Comparison of ENCODE assay signal across 8 cellular contexts in the genomic region with DNA sequence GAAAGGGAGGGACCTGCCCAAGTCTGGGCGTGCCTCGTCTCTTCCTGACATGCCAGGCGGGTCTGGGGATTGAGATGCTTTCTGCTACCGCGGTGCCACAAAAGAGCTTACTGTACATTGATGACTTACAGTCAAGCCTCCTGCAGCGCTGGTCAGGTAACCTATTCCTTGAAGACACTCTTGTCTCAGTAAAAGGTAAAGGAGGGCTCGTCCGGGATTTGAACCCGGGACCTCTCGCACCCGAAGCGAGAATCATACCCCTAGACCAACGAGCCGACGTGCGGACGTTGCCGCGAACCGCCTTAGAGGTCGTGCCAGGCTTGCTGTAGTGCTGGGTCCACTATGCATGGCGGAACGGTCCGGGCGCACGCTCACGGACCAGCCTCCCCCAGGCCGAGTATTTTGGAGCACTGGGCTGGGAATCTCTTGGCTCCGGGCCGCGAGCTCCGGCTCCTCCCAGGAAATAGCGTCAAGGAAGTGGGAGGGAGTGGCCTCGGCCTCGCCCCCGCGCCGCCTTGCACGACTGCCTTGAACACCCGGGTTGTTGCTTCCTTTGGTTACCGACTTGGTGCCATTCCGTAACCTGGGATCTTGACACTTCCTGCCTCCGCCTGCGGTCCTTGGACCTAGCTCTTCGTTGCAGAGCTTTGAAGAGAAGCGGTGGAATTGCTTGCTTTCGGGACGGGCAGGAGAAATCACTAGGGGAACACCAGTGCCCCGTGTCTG. TPM values are rescaled to one million over a fixed set of nuclear protein-coding genes. Genes with fewer than 3 reads are reported as not detected.
DNase-seq lines count a peak whose midpoint lies in the region; ATAC-seq, FAIRE-seq and TF ChIP-seq lines count a peak whose summit lies in the region.

No MANE protein-coding gene starts in this region.

- H3K27me3 Mint-ChIP-seq in activated B cell treated with CpG ODN at 0.5 μM for 24 hours: peaks cover 11% of the 10 kb centered on the region

- H3K27ac ChIP-seq in caudate nucleus (ENCODE audit: low read depth, low read length): peak overlapping the region; percentile 99

- ATAC-seq in HG03066 (IDR thresholded peaks at IDR 0.05; ENCODE audit: low read depth, unreplicated experiment) (peak; percentile 22), activated B cell treated with CpG ODN at 0.5 μM for 24 hours (ENCODE audit: low read depth) (peak; percentile 51)

- H3K4me3 Mint-ChIP-seq in activated B cell treated with CpG ODN at 0.5 μM for 24 hours: peak overlapping the region; percentile 97

- FAIRE-seq in A204.1 (lab: Jason Lieb, UNC): peak; percentile 74

- peaks cover 45% of the 10 kb centered on the region for H3K36me3 Mint-ChIP-seq in activated B cell treated with CpG ODN at 0.5 μM for 24 hours (ENCODE audit: low read depth)

- intact Hi-C loops in activated B cell treated with CpG ODN at 0.5 μM for 24 hours (cut with micrococcal nuclease): loop anchor here (1.0 to 10.0 kb wide), 15 partner anchors 12 to 538 kb away; partner anchors contain the start of genes AURKB, CYB5D1, NAA38 and RANGRF

- no peak for TF ChIP-seq CTCF in activated B cell treated with CpG ODN at 0.5 μM for 24 hours (IDR thresholded peaks at IDR 0.05)

- H3K4me1 Mint-ChIP-seq in activated B cell treated with CpG ODN at 0.5 μM for 24 hours: peaks cover 68% of the 10 kb centered on the region

- no peaks in the 10 kb centered on the region for H3K9me3 Mint-ChIP-seq in activated B cell treated with CpG ODN at 0.5 μM for 24 hours

- CTCF ChIA-PET in activated B cell treated with CpG ODN at 0.5 μM for 24 hours (lab: Charles Lee): interaction anchor here (0.9 to 2.6 kb wide), 10 partner anchors 24 to 154 kb away, joined by 3 to 21 read pairs (median 5); partner anchors contain the start of genes ALOXE3, CTC1, KRABD2 and PFAS

- TF ChIP-seq POLR2A in GM18526 (IDR thresholded peaks at IDR 0.05; ENCODE audit: extremely low read depth, insufficient read length): peak; percentile 66

- POLR2A ChIA-PET in activated B cell treated with CpG ODN at 0.5 μM for 24 hours (lab: Charles Lee): interaction anchor here (0.5 to 11.8 kb wide), 34 partner anchors 8 to 1102 kb away, joined by 3 to 413 read pairs (median 6); partner anchors contain the start of genes AURKB, BORCS6, CNTROB and CTC1

- peak; percentile 77 for DNase-seq in NCI-H2196 (lab: John Stamatoyannopoulos, UW; ENCODE audit: unreplicated experiment)
- peak; percentile 80 for DNase-seq in activated B cell treated with CpG ODN at 0.5 μM for 24 hours
- DNase-seq in caudate nucleus (lab: John Stamatoyannopoulos, UW): peak; percentile 72 to 96 (median 90)
- DNase-seq in islet precursor cell: peak; percentile 98
- DNase-seq in stimulated activated CD4-positive, alpha-beta T cell treated with anti-CD3 and anti-CD28 coated beads, Interleukin-12 subunit alpha, Interleukin-12 subunit beta, amount 100 ng/mL, for 24 hours (ENCODE audit: low read depth in 2 of 2): peak; percentile 88 to 91

- peak overlapping the region; percentile 97 for H3K27ac Mint-ChIP-seq in activated B cell treated with CpG ODN at 0.5 μM for 24 hours

RNA-seq across cellular contexts. Expression of gene AURKB, which starts 12.4 kb away (rescaled TPM):
- 1.7 and 3.0 TPM in 2 replicates for total RNA-seq in activated B cell treated with CpG ODN at 0.5 μM for 24 hours

RNA-seq across cellular contexts. Expression of gene CTC1, which starts 25.1 kb away (rescaled TPM):
- 121 and 136 TPM in 2 replicates for total RNA-seq in activated B cell treated with CpG ODN at 0.5 μM for 24 hours

RNA-seq across cellular contexts. Expression of gene PFAS, which starts 26.3 kb away (rescaled TPM):
- 121 and 126 TPM in 2 replicates for total RNA-seq in activated B cell treated with CpG ODN at 0.5 μM for 24 hours

RNA-seq across cellular contexts. Expression of gene BORCS6, which starts 32.8 kb away (rescaled TPM):
- total RNA-seq in activated B cell treated with CpG ODN at 0.5 μM for 24 hours: 12.3 and 12.8 TPM in 2 replicates

RNA-seq across cellular contexts. Expression of gene TMEM107, which starts 46.6 kb away (rescaled TPM):
- total RNA-seq in activated B cell treated with CpG ODN at 0.5 μM for 24 hours: 17.3 and 20.9 TPM in 2 replicates

Comparison
In these comparisons a context has a peak if more than half of its experiments do, and no peak if none do; other contexts are left out.
1. Peak in every context shown above with its lines: DNase-seq, ATAC-seq and H3K27ac ChIP-seq.